ENCODE assay signal across 8 cellular contexts in the genomic region with DNA sequence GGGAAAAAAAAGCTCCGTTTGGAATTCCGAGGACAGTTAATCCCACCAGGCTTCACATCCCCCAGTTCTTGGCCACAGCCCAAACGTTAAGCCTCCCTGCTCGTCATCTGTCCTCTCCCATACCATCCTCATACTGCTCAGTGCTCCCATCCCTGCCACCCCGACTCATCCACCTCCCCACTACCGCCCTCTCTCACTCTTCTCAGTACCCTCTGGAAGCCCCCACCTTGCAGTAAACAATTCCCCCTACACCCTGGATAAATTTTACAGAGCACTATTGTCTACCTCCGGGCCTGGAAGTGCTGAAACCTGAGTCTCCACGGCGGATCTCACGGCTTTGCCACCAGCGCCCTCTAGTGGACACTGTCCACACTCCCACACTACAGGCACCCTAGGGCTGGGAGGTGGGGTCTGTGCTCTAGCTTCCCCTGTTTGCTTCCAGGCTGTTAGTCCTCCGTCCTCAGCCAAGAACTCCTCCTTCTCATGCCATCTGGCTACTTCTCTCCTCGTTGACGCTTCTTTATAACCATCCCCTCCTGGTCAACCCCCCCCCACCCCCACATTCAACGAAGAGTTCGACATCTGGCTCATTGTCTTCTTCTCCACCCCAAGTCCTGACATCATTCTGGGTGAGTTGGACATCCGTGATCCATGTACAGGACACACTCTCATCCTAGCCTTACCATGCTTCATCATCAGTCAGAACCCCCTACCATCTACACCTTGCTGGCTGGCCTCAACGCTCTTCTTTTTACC. TPM values are rescaled to one million over a fixed set of nuclear protein-coding genes. Genes with fewer than 3 reads are reported as not detected.
A peak's percentile ranks its signal among the peaks of the same experiment; 100 is the strongest.
DNase-seq lines count a peak whose midpoint lies in the region; ATAC-seq and TF ChIP-seq lines count a peak whose summit lies in the region.

No MANE protein-coding gene starts in this region.

- H4K20me1 ChIP-seq in DND-41 (ENCODE audit: insufficient read depth, low read length): no peaks in the 10 kb centered on the region
- no peaks in the 10 kb centered on the region for H4K20me1 ChIP-seq in SK-N-SH (ENCODE audit: insufficient read depth)

- DNase-seq in DND-41: peak; percentile 69
- DNase-seq in MG63: peak; percentile 56
- DNase-seq in SK-N-SH: peak; percentile 74
- DNase-seq in activated naive CD4-positive, alpha-beta T cell treated with anti-CD3 and anti-CD28 coated beads, Interleukin-2, amount 50 U/mL, for 16 hours: peak; percentile 62
- DNase-seq in cardiac muscle cell (ENCODE audit: low read depth in 1 of 2, low spot score in 1 of 2): peak; percentile 75 to 94
- peak; percentile 76 for DNase-seq in progenitor cell of endocrine pancreas (ENCODE audit: low spot score, unreplicated experiment)
- peak; percentile 63 to 64 for DNase-seq in uterus

- H3K9me3 ChIP-seq in DND-41 (ENCODE audit: insufficient read depth, low read length, severe bottlenecking) (no peaks in the 10 kb centered on the region), MG63 (no peaks in the 10 kb centered on the region), SK-N-SH (no peaks in the 10 kb centered on the region), cardiac muscle cell (ENCODE audit: low read depth) (no peaks in the 10 kb centered on the region), uterus (no peaks in the 10 kb centered on the region)

- WGBS in SK-N-SH (ENCODE audit: low lambda C conversion rate): 15% methylated on average over 16 of the region's 18 CpGs

- CTCF ChIA-PET in SK-N-SH (lab: Yijun Ruan, JAX): interaction anchor here (0.6 to 14.6 kb wide), 15 partner anchors 8 to 503 kb away, joined by 3 to 315 read pairs (median 5); no protein-coding TSS in a partner anchor

- POLR2A ChIA-PET in SK-N-SH (lab: Yijun Ruan, JAX): no interaction called here

- no peak overlapping the region for H3K4me3 Mint-ChIP-seq in progenitor cell of endocrine pancreas (ENCODE audit: low read depth)

- TF ChIP-seq POLR2A in uterus (IDR thresholded peaks at IDR 0.05): no peak

- no peaks in the 10 kb centered on the region for H3K79me2 ChIP-seq in DND-41 (ENCODE audit: insufficient read depth, low read length)
- H3K79me2 ChIP-seq in SK-N-SH (ENCODE audit: insufficient read depth): no peaks in the 10 kb centered on the region

- H3K9me2 ChIP-seq in SK-N-SH: no peaks in the 10 kb centered on the region

- peak overlapping the region; percentile 50; the same call in 1 of the 2 replicates for H2AFZ ChIP-seq in DND-41 (ENCODE audit: low read depth, low read length)
- H2AFZ ChIP-seq in SK-N-SH (ENCODE audit: low read depth): no peak overlapping the region

- no peaks in the 10 kb centered on the region for H3K27me3 Mint-ChIP-seq in progenitor cell of endocrine pancreas

- H3K9ac ChIP-seq in DND-41 (ENCODE audit: low read depth, low read length) (no peak overlapping the region), SK-N-SH (no peak overlapping the region)

- H3K4me1 Mint-ChIP-seq in progenitor cell of endocrine pancreas (ENCODE audit: low read depth): peaks cover 27% of the 10 kb centered on the region

- no peak overlapping the region for H3K27ac Mint-ChIP-seq in progenitor cell of endocrine pancreas

- no peak overlapping the region for H3K27ac ChIP-seq in DND-41 (ENCODE audit: low read length)
- H3K27ac ChIP-seq in SK-N-SH (ENCODE audit: low read depth in 2 of 2, low read length in 1 of 2): no peak overlapping the region; a peak in 1 of 4 replicates
- H3K27ac ChIP-seq in cardiac muscle cell: no peak overlapping the region
- no peak overlapping the region for H3K27ac ChIP-seq in uterus

- H3K4me3 ChIP-seq in DND-41 (ENCODE audit: low read depth in 1 of 2, low read length in 2 of 2) (no peak overlapping the region), MG63 (no peak overlapping the region), SK-N-SH (ENCODE audit: low read depth in 2 of 2, low read length in 1 of 2) (peak overlapping the region; percentile 12 to 17; a peak in 3 of 4 replicates), cardiac muscle cell (no peak overlapping the region), uterus (no peak overlapping the region)

- TF ChIP-seq CTCF in DND-41 (IDR thresholded peaks at IDR 0.05; ENCODE audit: borderline replicate concordance, extremely low read depth, low read length, poor library complexity, severe bottlenecking) (peak; percentile 86), SK-N-SH (IDR thresholded peaks at IDR 0.05) (peak; percentile 87), cardiac muscle cell (IDR thresholded peaks at IDR 0.05; ENCODE audit: low read depth, low read length) (peak; percentile 76), progenitor cell of endocrine pancreas (IDR thresholded peaks at IDR 0.05; ENCODE audit: unreplicated experiment) (peak; percentile 95), uterus (IDR thresholded peaks at IDR 0.05) (peak; percentile 58 to 82 (median 70))

- H3K4me1 ChIP-seq in DND-41 (ENCODE audit: insufficient read depth, low read length) (peaks cover 3% of the 10 kb centered on the region; the same call in 1 of the 2 replicates), SK-N-SH (ENCODE audit: control insufficient read depth in 1 of 2, insufficient read depth in 2 of 2, low read depth in 1 of 2, low read length in 1 of 2) (peaks cover 0 to 11% of the 10 kb centered on the region in 2 experiments; a peak in 1 of 4 replicates), cardiac muscle cell (ENCODE audit: low read depth) (peaks cover 45% of the 10 kb centered on the region), uterus (no peaks in the 10 kb centered on the region)

- H3K27me3 ChIP-seq in DND-41 (ENCODE audit: insufficient read depth, low read length, poor library complexity) (no peaks in the 10 kb centered on the region), MG63 (no peaks in the 10 kb centered on the region), SK-N-SH (ENCODE audit: insufficient read depth) (no peaks in the 10 kb centered on the region), cardiac muscle cell (no peaks in the 10 kb centered on the region), uterus (peaks cover 0 to 5% of the 10 kb centered on the region in 2 donors)

- H3K36me3 ChIP-seq in DND-41 (ENCODE audit: insufficient read depth, low read length) (no peaks in the 10 kb centered on the region), MG63 (no peaks in the 10 kb centered on the region), SK-N-SH (replicated peaks in 1 of 2; ENCODE audit: control insufficient read depth in 1 of 2, insufficient read depth in 2 of 2, low read length in 1 of 2) (no peaks in the 10 kb centered on the region), cardiac muscle cell (no peaks in the 10 kb centered on the region), uterus (no peaks in the 10 kb centered on the region)

- peak; percentile 99 for ATAC-seq in DND-41 (ENCODE audit: insufficient read depth, low read depth)
- peak; percentile 58 for ATAC-seq in GM21786 (IDR thresholded peaks at IDR 0.05; ENCODE audit: unreplicated experiment)

- peaks cover 7% of the 10 kb centered on the region for H3F3A ChIP-seq in SK-N-SH (replicated peaks; ENCODE audit: insufficient read depth)

- H3K4me2 ChIP-seq in DND-41 (ENCODE audit: insufficient read depth, low read length) (no peak overlapping the region), SK-N-SH (0 out of 2 replicates have a peak overlapping the region, but pooled peaks have one; percentile 30)

- no peaks in the 10 kb centered on the region for H3K36me3 Mint-ChIP-seq in progenitor cell of endocrine pancreas (ENCODE audit: insufficient read depth)

- intact Hi-C loops in uterus (cut with DNase I; ENCODE audit: low total_unique reads): no loop called here

- no peak for TF ChIP-seq EP300 in SK-N-SH (IDR thresholded peaks at IDR 0.05; ENCODE audit: borderline replicate concordance in 1 of 2, low read depth in 1 of 2, low read length in 1 of 2)

- H3K9me3 Mint-ChIP-seq in progenitor cell of endocrine pancreas (ENCODE audit: low read depth): no peaks in the 10 kb centered on the region

- TF ChIP-seq RAD21 in SK-N-SH (IDR thresholded peaks at IDR 0.05; ENCODE audit: low read length): peak; percentile 72

TF ChIP-seq in SK-N-SH, 30 proteins besides CTCF, POLR2A, EP300 and RAD21:
- TF ChIP-seq POLR2AphosphoS5 (IDR thresholded peaks at IDR 0.05; ENCODE audit: low read depth, low read length) (no peak), CHD2 (IDR thresholded peaks at IDR 0.05; ENCODE audit: low read length, partially characterized antibody) (peak; percentile 25), TAF1 (IDR thresholded peaks at IDR 0.05; ENCODE audit: borderline replicate concordance, low read depth, low read length) (no peak), SMC3 (IDR thresholded peaks at IDR 0.05; ENCODE audit: low read depth, low read length) (peak; percentile 52), MEF2A (IDR thresholded peaks at IDR 0.05; ENCODE audit: borderline replicate concordance, low read depth) (no peak), GABPA (IDR thresholded peaks at IDR 0.05; ENCODE audit: low read depth) (no peak), RFX5 (IDR thresholded peaks at IDR 0.05; ENCODE audit: low read length) (no peak), JUND (IDR thresholded peaks at IDR 0.05) (no peak), GATA2 (CRISPR knock-in tag; IDR thresholded peaks at IDR 0.05) (no peak)
- TF ChIP-seq, protein P1, sequence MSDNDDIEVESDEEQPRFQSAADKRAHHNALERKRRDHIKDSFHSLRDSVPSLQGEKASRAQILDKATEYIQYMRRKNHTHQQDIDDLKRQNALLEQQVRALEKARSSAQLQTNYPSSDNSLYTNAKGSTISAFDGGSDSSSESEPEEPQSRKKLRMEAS (IDR thresholded peaks at IDR 0.05; ENCODE audit: low read depth): 0 out of 2 replicates have a peak, but pooled peaks have one; percentile 10

RNA-seq across cellular contexts. Expression of a gene that starts 54.5 kb away (rescaled TPM):
- total RNA-seq in MG63 (2014; rRNA removed; shearing (Covaris generic); ENCODE audit: low replicate concordance): 0.30 and 0.72 TPM in 2 replicates
- 0.02 and 0.05 TPM in 2 replicates for polyA plus RNA-seq in SK-N-SH (2012; rRNA removed)
- 0.03 and 0.05 TPM in 2 replicates for polyA plus RNA-seq in SK-N-SH (2012; cell fraction: cytosol; rRNA removed)
- 0.11 and 0.19 TPM in 2 replicates for polyA plus RNA-seq in SK-N-SH (2012; cell fraction: nucleus; rRNA removed)
- total RNA-seq in cardiac muscle cell: 0.74 and 1.4 TPM in 2 replicates
- 0.39 and 0.88 TPM in 2 replicates for polyA plus RNA-seq in cardiac muscle cell
- total RNA-seq in progenitor cell of endocrine pancreas: 1.4 and 1.5 TPM in 2 replicates
- under 1 TPM in 2 of 4 donors, not detected in 2; 0.40 to 0.48 TPM for total RNA-seq in uterus

Comparison
In these comparisons a context has a peak if more than half of its experiments do, and no peak if none do; other contexts are left out.
1. H3K4me3 ChIP-seq: peak in SK-N-SH (2 of 2); none in DND-41 (0 of 2), MG63 (single experiment), cardiac muscle cell (single experiment) and uterus (0 of 2).
2. Peak in every context shown above with its lines, with median percentiles within 50 percentile points of each other: DNase-seq and CTCF ChIP-seq.